In the genomic region with DNA sequence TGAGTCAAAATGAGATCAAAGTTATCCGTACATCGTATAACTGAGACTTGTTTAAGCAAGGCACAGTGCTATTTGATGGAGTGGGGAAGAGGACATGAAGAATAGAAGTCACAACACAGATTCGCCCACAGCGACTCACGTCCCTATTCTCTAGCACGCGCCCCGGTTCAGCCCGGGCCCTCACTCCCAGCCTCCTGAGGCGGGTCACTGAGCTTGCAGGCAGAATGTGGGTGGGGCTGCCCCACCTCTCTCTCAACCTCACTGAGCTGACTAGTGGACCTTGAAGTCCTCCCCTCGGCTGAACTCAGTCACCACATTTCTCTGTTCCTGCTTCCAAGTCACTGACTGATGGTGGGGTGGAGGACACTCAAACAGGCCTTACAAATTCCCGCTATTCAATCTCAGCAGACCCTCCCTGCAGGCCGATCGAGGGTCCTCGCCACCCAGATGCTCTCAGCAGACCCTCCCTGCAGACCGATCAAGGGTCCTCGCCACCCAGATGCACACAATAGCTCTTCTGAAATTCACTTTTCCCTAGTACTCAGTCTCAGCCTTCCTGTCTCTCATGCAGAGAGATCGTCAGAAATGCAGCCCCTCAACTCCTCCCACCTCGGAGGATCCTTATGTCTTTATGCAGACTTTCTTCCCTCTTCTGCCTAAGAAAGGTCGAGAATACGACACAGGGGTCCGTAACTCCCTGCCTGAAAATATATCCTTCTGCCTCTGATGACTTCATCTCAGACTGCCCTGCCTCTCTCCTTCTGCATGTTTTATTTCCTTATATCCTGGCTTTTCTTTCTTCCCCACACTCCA, we compare ENCODE assay signal across 11 cellular contexts. TPM values are rescaled to one million over a fixed set of nuclear protein-coding genes. Genes with fewer than 3 reads are reported as not detected.
DNase-seq lines count a peak whose midpoint lies in the region; ATAC-seq and TF ChIP-seq lines count a peak whose summit lies in the region.
"Had no signal": no experiment of that assay in that cellular context is flagged by ENCODE, and none has a peak within 500 bp of the region (broad histone marks: within the 10 kb centered on the region; RNA-seq: fewer than 3 reads in every experiment).

No MANE protein-coding gene starts in this region.

- H3K27me3 ChIP-seq in mesendoderm (ENCODE audit: insufficient read depth, low read length, poor library complexity) (no peaks in the 10 kb centered on the region), left lung (peaks cover 0 to 11% of the 10 kb centered on the region in 2 donors), testis (no peaks in the 10 kb centered on the region)
- H3K27me3 ChIP-seq: pancreas had no signal

- H3K27ac ChIP-seq in mesendoderm (ENCODE audit: low read depth, low read length) (no peak overlapping the region), left lung (no peak overlapping the region), testis (no peak overlapping the region)
- H3K27ac ChIP-seq: pancreas had no signal

- no peaks in the 10 kb centered on the region for H3K79me2 ChIP-seq in mesendoderm (ENCODE audit: control insufficient read depth, insufficient read depth, low read length)

- no peak overlapping the region for H2BK5ac ChIP-seq in mesendoderm (ENCODE audit: low read length)

- H2BK120ac ChIP-seq in mesendoderm (ENCODE audit: low read depth, low read length), result no peak overlapping the region

- H3K4me3 ChIP-seq in mesendoderm (ENCODE audit: low read length) (no peak overlapping the region), left lung (no peak overlapping the region), testis (no peak overlapping the region)
- H3K4me3 ChIP-seq: pancreas had no signal

- DNase-seq in mesendoderm (peak; percentile 59), left lung (no peak), testis (no peak), immature natural killer cell (no peak), NCI-H1694 treated with DMSO at 0.1 percent for 48 hours (lab: John Stamatoyannopoulos, UW) (no peak)
- DNase-seq: activated T-cell treated with anti-CD3 and anti-CD28 coated beads, Interleukin-2, amount 50 U/mL, for 24 hours; NCI-H774 had no signal

- TF ChIP-seq CTCF in left lung (IDR thresholded peaks at IDR 0.05) (no peak), testis (IDR thresholded peaks at IDR 0.05) (no peak)

- peak overlapping the region; percentile 30 for H3K56ac ChIP-seq in mesendoderm (ENCODE audit: low read length)

- H3K4me1 Mint-ChIP-seq in immature natural killer cell, result no peaks in the 10 kb centered on the region

- H4K5ac ChIP-seq in mesendoderm (ENCODE audit: low read length), result no peak overlapping the region

- H3K9me3 ChIP-seq in left lung, result no peaks in the 10 kb centered on the region
- no peaks in the 10 kb centered on the region for H3K9me3 ChIP-seq in testis
- H3K9me3 ChIP-seq: pancreas had no signal

- WGBS in mesendoderm (ENCODE audit: extremely low coverage, insufficient coverage, low lambda C conversion rate), result no CpG with 5 or more reads among the region's 22 CpGs
- WGBS in testis, 2 donors, result 78 to 80% methylated on average over 21 to 22 of the region's 22 CpGs

- H3K36me3 ChIP-seq in mesendoderm (ENCODE audit: control insufficient read depth, insufficient read depth, low read length), result no peaks in the 10 kb centered on the region
- no peaks in the 10 kb centered on the region for H3K36me3 ChIP-seq in left lung
- no peaks in the 10 kb centered on the region for H3K36me3 ChIP-seq in testis (ENCODE audit: low read depth, missing control alignments)
- H3K36me3 ChIP-seq: pancreas had no signal

- ATAC-seq in GM18517 (IDR thresholded peaks at IDR 0.05; ENCODE audit: unreplicated experiment), result peak; percentile 97
- peak; percentile 92 for ATAC-seq in GM21737 (IDR thresholded peaks at IDR 0.05; ENCODE audit: unreplicated experiment)
- peak; percentile 96 for ATAC-seq in HG03520 (IDR thresholded peaks at IDR 0.05; ENCODE audit: unreplicated experiment)
- no peak for ATAC-seq in left lung
- ATAC-seq: pancreas had no signal

- intact Hi-C loops in left lung (cut with DNase I) (no loop called here), testis (cut with DNase I; ENCODE audit: low total_unique reads) (no loop called here)

- H3K27me3 Mint-ChIP-seq in immature natural killer cell (ENCODE audit: low read depth in 3 of 3), result peaks cover 0 to 2% (median 0%) of the 10 kb centered on the region in 3 donors

- H3K4me1 ChIP-seq in mesendoderm (ENCODE audit: control insufficient read depth, low read depth, low read length), result peaks cover 10% of the 10 kb centered on the region
- no peaks in the 10 kb centered on the region for H3K4me1 ChIP-seq in left lung
- H3K4me1 ChIP-seq in testis, result no peaks in the 10 kb centered on the region
- H3K4me1 ChIP-seq: pancreas had no signal

- H3K18ac ChIP-seq in mesendoderm (ENCODE audit: low read length), result no peak overlapping the region

- H3K4me3 Mint-ChIP-seq in immature natural killer cell, result no peak overlapping the region
- H3K4me3 Mint-ChIP-seq: activated T-cell treated with anti-CD3 and anti-CD28 coated beads, Interleukin-2, amount 50 U/mL, for 24 hours had no signal

- no peak overlapping the region for H4K8ac ChIP-seq in mesendoderm (ENCODE audit: low read depth, low read length)

- no peak overlapping the region for H2BK15ac ChIP-seq in mesendoderm (replicated peaks; ENCODE audit: low read depth)

- H3K9ac ChIP-seq in mesendoderm (ENCODE audit: low read length), result no peak overlapping the region

- H3K36me3 Mint-ChIP-seq in immature natural killer cell, result no peaks in the 10 kb centered on the region

- no peak overlapping the region for H3K23ac ChIP-seq in mesendoderm (ENCODE audit: low read length)

- H3K27ac Mint-ChIP-seq in immature natural killer cell, result no peak overlapping the region
- H3K27ac Mint-ChIP-seq: activated T-cell treated with anti-CD3 and anti-CD28 coated beads, Interleukin-2, amount 50 U/mL, for 24 hours had no signal

- H3K4ac ChIP-seq in mesendoderm (ENCODE audit: low read depth, low read length), result no peak overlapping the region

- H3K4me2 ChIP-seq in mesendoderm (ENCODE audit: low read length), result no peak overlapping the region

- TF ChIP-seq POLR2A in testis (IDR thresholded peaks at IDR 0.05), result no peak

- no peak overlapping the region for H2AK5ac ChIP-seq in mesendoderm (ENCODE audit: low read length)

- H3K9me3 Mint-ChIP-seq in immature natural killer cell, result no peaks in the 10 kb centered on the region
- H3K9me3 Mint-ChIP-seq: activated T-cell treated with anti-CD3 and anti-CD28 coated beads, Interleukin-2, amount 50 U/mL, for 24 hours had no signal

- H3K79me1 ChIP-seq in mesendoderm (ENCODE audit: low read length), result no peaks in the 10 kb centered on the region

RNA-seq across cellular contexts. Expression of a gene that starts 12.8 kb away (rescaled TPM):
- polyA plus RNA-seq in mesendoderm (2013, experiment 1 of 2), result 39.5 TPM
- 39.3 TPM for polyA plus RNA-seq in mesendoderm (2013, experiment 2 of 2)
- total RNA-seq in left lung (1 to 10 TPM in 1 of 2 donors, under 1 TPM in 1; 0.41 to 3.0 TPM), testis (10 to 100 TPM; 11.4 to 12.3 TPM)
- polyA plus RNA-seq in testis (ENCODE audit: insufficient read depth, low read depth, low replicate concordance) (12.2 TPM), immature natural killer cell (under 1 TPM in 1 of 3 donors, not detected in 2; 0.35 TPM)
